In genomic region chr9:19102631-19103345, GRCh38 we compare ENCODE assay signal across 8 cellular contexts. TPM values are rescaled to one million over a fixed set of nuclear protein-coding genes. Genes with fewer than 3 reads are reported as not detected.
DNase-seq lines count a peak whose midpoint lies in the region; ATAC-seq and TF ChIP-seq lines count a peak whose summit lies in the region.

Gene HAUS6 (minus strand): TSS chr9:19102904. CDS start chr9:19102651, 253 bp downstream.

- intact Hi-C loops in esophagus muscularis mucosa (cut with DNase I), result loop anchor here (2.0 kb wide), 1 partner anchor 24 kb away; the partner anchor contains the start of gene PLIN2

- peak within 1 kb of the TSS; percentile 95 for H2AFZ ChIP-seq in Karpas-422 (ENCODE audit: low read length)

- H3K9me3 ChIP-seq in Karpas-422 (ENCODE audit: low read length) (no peaks in the 10 kb centered on the region), esophagus muscularis mucosa (no peaks in the 10 kb centered on the region), muscle layer of duodenum (ENCODE audit: control insufficient read depth in 1 of 2, low read length in 2 of 2) (no peaks in the 10 kb centered on the region)

- H3K27ac ChIP-seq in Karpas-422 (ENCODE audit: low read length), result peak within 1 kb of the TSS; percentile 71
- H3K27ac ChIP-seq in esophagus muscularis mucosa (replicated peaks in 1 of 4), result peak within 1 kb of the TSS; percentile 83 to 91 (median 86)
- H3K27ac ChIP-seq in muscle layer of duodenum (ENCODE audit: low read length), result peak within 1 kb of the TSS; percentile 91

- H3K4me1 ChIP-seq in Karpas-422 (ENCODE audit: low read length) (peaks cover 20% of the 10 kb centered on the region), esophagus muscularis mucosa (peaks cover 13 to 32% (median 23%) of the 10 kb centered on the region in 4 donors), muscle layer of duodenum (ENCODE audit: control insufficient read depth in 1 of 2, insufficient read depth in 2 of 2, low read length in 2 of 2) (peaks cover 0 to 11% of the 10 kb centered on the region in 2 donors)

- no peaks in the 10 kb centered on the region for H3K9me2 ChIP-seq in Karpas-422 (replicated peaks; ENCODE audit: insufficient read depth, low read length)

- peak; percentile 52 for TF ChIP-seq POLR2A in esophagus muscularis mucosa (IDR thresholded peaks at IDR 0.05; ENCODE audit: low read depth)

- H4K20me1 ChIP-seq in Karpas-422 (ENCODE audit: insufficient read depth, low read depth, low read length), result no peaks in the 10 kb centered on the region; the same call in 1 of the 2 replicates

- H3K9ac ChIP-seq in Karpas-422 (ENCODE audit: low read length), result peak within 1 kb of the TSS; percentile 92

- peak; percentile 99 for ATAC-seq in GM21825 (IDR thresholded peaks at IDR 0.05; ENCODE audit: unreplicated experiment)

- H3K27me3 ChIP-seq in Karpas-422 (ENCODE audit: low read length) (no peaks in the 10 kb centered on the region), esophagus muscularis mucosa (no peaks in the 10 kb centered on the region), muscle layer of duodenum (ENCODE audit: low read depth, low read length) (no peaks in the 10 kb centered on the region)

- TF ChIP-seq EP300 in esophagus muscularis mucosa (IDR thresholded peaks at IDR 0.05), result no peak

- peak; percentile 24 to 66 (median 58) for TF ChIP-seq CTCF in esophagus muscularis mucosa (IDR thresholded peaks at IDR 0.05)

- H3K36me3 ChIP-seq in Karpas-422 (ENCODE audit: insufficient read depth, low read length), result peaks cover 8% of the 10 kb centered on the region; the same call in 1 of the 2 replicates
- peaks cover 0 to 7% (median 2%) of the 10 kb centered on the region in 4 donors for H3K36me3 ChIP-seq in esophagus muscularis mucosa
- no peaks in the 10 kb centered on the region for H3K36me3 ChIP-seq in muscle layer of duodenum (ENCODE audit: control insufficient read depth in 1 of 2, insufficient read depth in 2 of 2, low read length in 2 of 2)

- WGBS in esophagus muscularis mucosa, result 6% methylated on average over 24 of the region's 46 CpGs

- H3K4me2 ChIP-seq in Karpas-422 (ENCODE audit: low read depth, low read length, poor library complexity, severe bottlenecking), result peak within 1 kb of the TSS; percentile 85

- H3K4me3 ChIP-seq in Karpas-422 (ENCODE audit: low read length) (peak within 1 kb of the TSS; percentile 82), esophagus muscularis mucosa (peak within 1 kb of the TSS; percentile 72 to 87 (median 76)), muscle layer of duodenum (ENCODE audit: low read depth in 1 of 2, low read length in 2 of 2) (peak within 1 kb of the TSS; percentile 92 to 95)

- H3K79me2 ChIP-seq in Karpas-422 (ENCODE audit: low read length), result peaks cover 46% of the 10 kb centered on the region

- DNase-seq in Daoy (ENCODE audit: low read depth), result peak; percentile 90
- peak; percentile 98 for DNase-seq in Karpas-422
- peak; percentile 98 for DNase-seq in RKO (ENCODE audit: low spot score)
- DNase-seq in activated T-helper 1 cell treated with Interleukin-2 at 50 U/mL for 16 hours (ENCODE audit: low read depth), result peak; percentile 89
- peak; percentile 99 for DNase-seq in esophagus muscularis mucosa (ENCODE audit: extremely low spot score)
- peak; percentile 81 to 91 for DNase-seq in stimulated activated CD8-positive, alpha-beta memory T cell treated with anti-CD3 and anti-CD28 coated beads, Interleukin-7, amount 100 ng/mL, for 4 hours (ENCODE audit: low read depth in 2 of 2)

RNA-seq across cellular contexts. Expression of gene HAUS6, which starts in this region (rescaled TPM):
- 22.8 and 29.3 TPM in 2 replicates for total RNA-seq in Daoy (2014; rRNA removed; shearing (Covaris generic))
- 23.2 and 32.6 TPM in 2 replicates for total RNA-seq in Karpas-422 (2014; rRNA removed; shearing (Covaris generic); ENCODE audit: low replicate concordance)
- 1 to 10 TPM; 7.1 to 8.7 (median 7.3) TPM for total RNA-seq in esophagus muscularis mucosa

Comparison
In these comparisons a context has a peak if more than half of its experiments do, and no peak if none do; other contexts are left out.
1. Peak in every context shown above with its lines: DNase-seq, ATAC-seq, H3K4me3 ChIP-seq and H3K27ac ChIP-seq.